Comparison of ENCODE assay signal across 2 cellular contexts in the genomic region with DNA sequence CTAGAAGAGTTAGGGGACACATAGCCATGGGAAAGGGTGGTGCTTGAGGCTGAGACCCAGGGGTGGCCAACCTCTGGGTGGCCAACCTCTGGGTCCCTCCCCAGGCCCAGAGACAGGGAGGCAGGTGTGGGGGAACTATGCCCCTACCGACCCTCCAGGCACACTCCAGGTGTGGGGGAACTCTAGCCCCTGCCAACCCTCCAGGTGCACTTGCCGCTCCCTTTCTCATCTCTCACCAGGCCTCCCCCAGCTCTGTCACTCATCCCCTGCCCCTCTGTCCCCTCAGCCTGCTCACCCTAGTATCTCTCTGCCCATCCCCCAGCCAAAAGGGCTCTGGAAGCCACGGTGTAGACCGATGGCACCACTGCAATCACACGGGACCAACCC.
TF ChIP-seq lines count a peak whose summit lies in the region.

No MANE protein-coding gene starts in this region.

TF ChIP-seq in SK-N-SH treated with all-trans-retinoic acid at 6 μM for 48 hours, 23 proteins besides CTCF, POLR2A, EP300 and RAD21 (continued from another document):
- TF ChIP-seq, protein P1, sequence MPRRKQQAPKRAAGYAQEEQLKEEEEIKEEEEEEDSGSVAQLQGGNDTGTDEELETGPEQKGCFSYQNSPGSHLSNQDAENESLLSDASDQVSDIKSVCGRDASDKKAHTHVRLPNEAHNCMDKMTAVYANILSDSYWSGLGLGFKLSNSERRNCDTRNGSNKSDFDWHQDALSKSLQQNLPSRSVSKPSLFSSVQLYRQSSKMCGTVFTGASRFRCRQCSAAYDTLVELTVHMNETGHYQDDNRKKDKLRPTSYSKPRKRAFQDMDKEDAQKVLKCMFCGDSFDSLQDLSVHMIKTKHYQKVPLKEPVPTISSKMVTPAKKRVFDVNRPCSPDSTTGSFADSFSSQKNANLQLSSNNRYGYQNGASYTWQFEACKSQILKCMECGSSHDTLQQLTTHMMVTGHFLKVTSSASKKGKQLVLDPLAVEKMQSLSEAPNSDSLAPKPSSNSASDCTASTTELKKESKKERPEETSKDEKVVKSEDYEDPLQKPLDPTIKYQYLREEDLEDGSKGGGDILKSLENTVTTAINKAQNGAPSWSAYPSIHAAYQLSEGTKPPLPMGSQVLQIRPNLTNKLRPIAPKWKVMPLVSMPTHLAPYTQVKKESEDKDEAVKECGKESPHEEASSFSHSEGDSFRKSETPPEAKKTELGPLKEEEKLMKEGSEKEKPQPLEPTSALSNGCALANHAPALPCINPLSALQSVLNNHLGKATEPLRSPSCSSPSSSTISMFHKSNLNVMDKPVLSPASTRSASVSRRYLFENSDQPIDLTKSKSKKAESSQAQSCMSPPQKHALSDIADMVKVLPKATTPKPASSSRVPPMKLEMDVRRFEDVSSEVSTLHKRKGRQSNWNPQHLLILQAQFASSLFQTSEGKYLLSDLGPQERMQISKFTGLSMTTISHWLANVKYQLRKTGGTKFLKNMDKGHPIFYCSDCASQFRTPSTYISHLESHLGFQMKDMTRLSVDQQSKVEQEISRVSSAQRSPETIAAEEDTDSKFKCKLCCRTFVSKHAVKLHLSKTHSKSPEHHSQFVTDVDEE (CRISPR knock-in tag; IDR thresholded peaks at IDR 0.05): no peak
- TF ChIP-seq ZNF565 (CRISPR knock-in tag; conservative IDR thresholded peaks at IDR 0.05; ENCODE audit: low read depth) (no peak), RARB (CRISPR knock-in tag; IDR thresholded peaks at IDR 0.05) (no peak), ZFP3 (CRISPR knock-in tag; IDR thresholded peaks at IDR 0.05) (no peak), ZC3H10 (CRISPR knock-in tag; IDR thresholded peaks at IDR 0.05) (no peak), ZFP30 (CRISPR knock-in tag; IDR thresholded peaks at IDR 0.05) (no peak), ISL1 (CRISPR knock-in tag; IDR thresholded peaks at IDR 0.05) (no peak), ARNTL (CRISPR knock-in tag; IDR thresholded peaks at IDR 0.05; ENCODE audit: borderline replicate concordance, low read depth) (no peak), TOX (CRISPR knock-in tag; IDR thresholded peaks at IDR 0.05; ENCODE audit: borderline replicate concordance) (no peak), TCF4 (CRISPR knock-in tag; IDR thresholded peaks at IDR 0.05; ENCODE audit: borderline replicate concordance) (no peak), BACH2 (CRISPR knock-in tag; IDR thresholded peaks at IDR 0.05; ENCODE audit: borderline replicate concordance) (no peak), OSR1 (CRISPR knock-in tag; IDR thresholded peaks at IDR 0.05) (no peak)
- TF ChIP-seq, protein P2, sequence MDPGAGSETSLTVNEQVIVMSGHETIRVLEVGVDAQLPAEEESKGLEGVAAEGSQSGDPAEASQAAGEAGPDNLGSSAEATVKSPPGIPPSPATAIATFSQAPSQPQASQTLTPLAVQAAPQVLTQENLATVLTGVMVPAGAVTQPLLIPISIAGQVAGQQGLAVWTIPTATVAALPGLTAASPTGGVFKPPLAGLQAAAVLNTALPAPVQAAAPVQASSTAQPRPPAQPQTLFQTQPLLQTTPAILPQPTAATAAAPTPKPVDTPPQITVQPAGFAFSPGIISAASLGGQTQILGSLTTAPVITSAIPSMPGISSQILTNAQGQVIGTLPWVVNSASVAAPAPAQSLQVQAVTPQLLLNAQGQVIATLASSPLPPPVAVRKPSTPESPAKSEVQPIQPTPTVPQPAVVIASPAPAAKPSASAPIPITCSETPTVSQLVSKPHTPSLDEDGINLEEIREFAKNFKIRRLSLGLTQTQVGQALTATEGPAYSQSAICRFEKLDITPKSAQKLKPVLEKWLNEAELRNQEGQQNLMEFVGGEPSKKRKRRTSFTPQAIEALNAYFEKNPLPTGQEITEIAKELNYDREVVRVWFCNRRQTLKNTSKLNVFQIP (CRISPR knock-in tag; IDR thresholded peaks at IDR 0.05; ENCODE audit: borderline replicate concordance, low read depth): no peak
- TF ChIP-seq, protein P3, sequence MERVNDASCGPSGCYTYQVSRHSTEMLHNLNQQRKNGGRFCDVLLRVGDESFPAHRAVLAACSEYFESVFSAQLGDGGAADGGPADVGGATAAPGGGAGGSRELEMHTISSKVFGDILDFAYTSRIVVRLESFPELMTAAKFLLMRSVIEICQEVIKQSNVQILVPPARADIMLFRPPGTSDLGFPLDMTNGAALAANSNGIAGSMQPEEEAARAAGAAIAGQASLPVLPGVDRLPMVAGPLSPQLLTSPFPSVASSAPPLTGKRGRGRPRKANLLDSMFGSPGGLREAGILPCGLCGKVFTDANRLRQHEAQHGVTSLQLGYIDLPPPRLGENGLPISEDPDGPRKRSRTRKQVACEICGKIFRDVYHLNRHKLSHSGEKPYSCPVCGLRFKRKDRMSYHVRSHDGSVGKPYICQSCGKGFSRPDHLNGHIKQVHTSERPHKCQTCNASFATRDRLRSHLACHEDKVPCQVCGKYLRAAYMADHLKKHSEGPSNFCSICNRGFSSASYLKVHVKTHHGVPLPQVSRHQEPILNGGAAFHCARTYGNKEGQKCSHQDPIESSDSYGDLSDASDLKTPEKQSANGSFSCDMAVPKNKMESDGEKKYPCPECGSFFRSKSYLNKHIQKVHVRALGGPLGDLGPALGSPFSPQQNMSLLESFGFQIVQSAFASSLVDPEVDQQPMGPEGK (CRISPR knock-in tag; IDR thresholded peaks at IDR 0.05; ENCODE audit: borderline replicate concordance): no peak

TF ChIP-seq in SK-N-SH, 30 proteins besides CTCF, POLR2A, EP300 and RAD21 (continued from another document):
- TF ChIP-seq CHD2 (IDR thresholded peaks at IDR 0.05; ENCODE audit: low read length, partially characterized antibody) (no peak), GATA2 (CRISPR knock-in tag; IDR thresholded peaks at IDR 0.05) (no peak), TCF12 (IDR thresholded peaks at IDR 0.05) (no peak), FOXM1 (IDR thresholded peaks at IDR 0.05; ENCODE audit: low read depth) (no peak)
TF ChIP-seq in SK-N-SH: peak in this region for 0.
